ENCODE assay signal across 10 cellular contexts in genomic region chr10:79052311-79053080, GRCh38. TPM values are rescaled to one million over a fixed set of nuclear protein-coding genes. Genes with fewer than 3 reads are reported as not detected.
DNase-seq lines count a peak whose midpoint lies in the region; ATAC-seq lines count a peak whose summit lies in the region.
"Had no signal": no experiment of that assay in that cellular context is flagged by ENCODE, and none has a peak within 500 bp of the region (broad histone marks: within the 10 kb centered on the region; RNA-seq: fewer than 3 reads in every experiment).

No MANE protein-coding gene starts in this region.

- ATAC-seq in activated T-cell treated with anti-CD3 and anti-CD28 coated beads, Interleukin-2, amount 50 U/mL, for 4 hours, result peak; percentile 39 to 49
- ATAC-seq in HG03097 (IDR thresholded peaks at IDR 0.05; ENCODE audit: low FRiP score, unreplicated experiment), result no peak
- no peak for ATAC-seq in effector memory CD8-positive, alpha-beta T cell (replicated peaks)

- H3K4me3 Mint-ChIP-seq in activated T-cell treated with anti-CD3 and anti-CD28 coated beads, Interleukin-2, amount 50 U/mL, for 4 hours, result no peak overlapping the region
- no peak overlapping the region for H3K4me3 Mint-ChIP-seq in effector memory CD8-positive, alpha-beta T cell
- H3K4me3 Mint-ChIP-seq: stimulated activated naive CD8-positive, alpha-beta T cell treated with anti-CD3 and anti-CD28 coated beads, Interleukin-15, Interleukin-2, amounts not matched to agents 100 ng/mL and 50 ng/mL, for 24 hours; T-helper 1 cell treated with Interleukin-12 subunit alpha and Interleukin-12 subunit beta and Interleukin-4 antibody, amounts not matched to agents 30 μg/mL and 1 μg/mL, for 36 hours had no signal

- no peak overlapping the region for H3K27ac Mint-ChIP-seq in effector memory CD8-positive, alpha-beta T cell
- H3K27ac Mint-ChIP-seq: stimulated activated naive CD8-positive, alpha-beta T cell treated with anti-CD3 and anti-CD28 coated beads, Interleukin-15, Interleukin-2, amounts not matched to agents 100 ng/mL and 50 ng/mL, for 24 hours; T-helper 1 cell treated with Interleukin-12 subunit alpha and Interleukin-12 subunit beta and Interleukin-4 antibody, amounts not matched to agents 30 μg/mL and 1 μg/mL, for 36 hours had no signal

- no peaks in the 10 kb centered on the region for H3K9me3 Mint-ChIP-seq in activated T-cell treated with anti-CD3 and anti-CD28 coated beads, Interleukin-2, amount 50 U/mL, for 4 hours
- no peaks in the 10 kb centered on the region for H3K9me3 Mint-ChIP-seq in effector memory CD8-positive, alpha-beta T cell
- H3K9me3 Mint-ChIP-seq: stimulated activated naive CD8-positive, alpha-beta T cell treated with anti-CD3 and anti-CD28 coated beads, Interleukin-15, Interleukin-2, amounts not matched to agents 100 ng/mL and 50 ng/mL, for 24 hours; T-helper 1 cell treated with Interleukin-12 subunit alpha and Interleukin-12 subunit beta and Interleukin-4 antibody, amounts not matched to agents 30 μg/mL and 1 μg/mL, for 36 hours had no signal

- DNase-seq in activated T-cell treated with anti-CD3 and anti-CD28 coated beads, Interleukin-2, amount 50 U/mL, for 4 hours, result no peak
- DNase-seq in activated T-cell treated with anti-CD3 and anti-CD28 coated beads for 4 hours (no peak), NCI-H146 (lab: John Stamatoyannopoulos, UW) (peak; percentile 63), dermis blood vessel endothelial cell (peak; percentile 62), retina (peak; percentile 67), globus pallidus (ENCODE audit: low spot score) (no peak)
- DNase-seq in effector memory CD8-positive, alpha-beta T cell, result no peak

- no peaks in the 10 kb centered on the region for H3K27me3 Mint-ChIP-seq in activated T-cell treated with anti-CD3 and anti-CD28 coated beads, Interleukin-2, amount 50 U/mL, for 4 hours (ENCODE audit: low read depth)
- H3K27me3 Mint-ChIP-seq in effector memory CD8-positive, alpha-beta T cell, result peaks cover 0 to 8% of the 10 kb centered on the region in 2 donors
- H3K27me3 Mint-ChIP-seq: stimulated activated naive CD8-positive, alpha-beta T cell treated with anti-CD3 and anti-CD28 coated beads, Interleukin-15, Interleukin-2, amounts not matched to agents 100 ng/mL and 50 ng/mL, for 24 hours had no signal

- peaks cover 45% of the 10 kb centered on the region for H3K4me1 Mint-ChIP-seq in activated T-cell treated with anti-CD3 and anti-CD28 coated beads, Interleukin-2, amount 50 U/mL, for 4 hours (ENCODE audit: low read depth)
- H3K4me1 Mint-ChIP-seq in effector memory CD8-positive, alpha-beta T cell (ENCODE audit: low read depth in 2 of 2), result peaks cover 7 to 20% of the 10 kb centered on the region in 2 donors

- H3K36me3 Mint-ChIP-seq in activated T-cell treated with anti-CD3 and anti-CD28 coated beads, Interleukin-2, amount 50 U/mL, for 4 hours (ENCODE audit: insufficient read depth), result no peaks in the 10 kb centered on the region
- no peaks in the 10 kb centered on the region for H3K36me3 Mint-ChIP-seq in effector memory CD8-positive, alpha-beta T cell (ENCODE audit: insufficient read depth)

RNA-seq across cellular contexts. Expression of gene ZMIZ1, which starts 16.3 kb away (rescaled TPM):
- total RNA-seq in activated T-cell treated with anti-CD3 and anti-CD28 coated beads, Interleukin-2, amount 50 U/mL, for 4 hours, result 10 to 100 TPM; 17.7 to 21.0 (median 18.0) TPM
- total RNA-seq in dermis blood vessel endothelial cell, result 18.2 and 32.1 TPM in 2 replicates

Comparison
In these comparisons a context has a peak if more than half of its experiments do, and no peak if none do; other contexts are left out.
1. ATAC-seq: peak in activated T-cell treated with anti-CD3 and anti-CD28 coated beads, Interleukin-2, amount 50 U/mL, for 4 hours (2 of 2); none in HG03097 (single experiment) and effector memory CD8-positive, alpha-beta T cell (single experiment).
2. DNase-seq: peak in NCI-H146 (single experiment), dermis blood vessel endothelial cell (single experiment) and retina (single experiment); none in activated T-cell treated with anti-CD3 and anti-CD28 coated beads, Interleukin-2, amount 50 U/mL, for 4 hours (single experiment), activated T-cell treated with anti-CD3 and anti-CD28 coated beads for 4 hours (single experiment), effector memory CD8-positive, alpha-beta T cell (0 of 3) and globus pallidus (single experiment).